31 cellular contexts compared by ENCODE assay signal in genomic region chr9:70998962-70999361, GRCh38.
DNase-seq lines count a peak whose midpoint lies in the region; ATAC-seq, FAIRE-seq and TF ChIP-seq lines count a peak whose summit lies in the region.
"Had no signal": no experiment of that assay in that cellular context is flagged by ENCODE, and none has a peak within 500 bp of the region (broad histone marks: within the 10 kb centered on the region; RNA-seq: fewer than 3 reads in every experiment).

No MANE protein-coding gene starts in this region.

- H3K4me3 ChIP-seq in trophoblast cell (ENCODE audit: low read depth, low read length): no peak overlapping the region
- H3K4me3 ChIP-seq: dorsolateral prefrontal cortex, SK-N-MC, suprapubic skin had no signal

- TF ChIP-seq POLR2A in H54 (IDR thresholded peaks at IDR 0.05; ENCODE audit: low read depth, low read length): no peak

- no peak overlapping the region for H4K12ac ChIP-seq in trophoblast cell (ENCODE audit: low read depth, low read length)

- no peaks in the 10 kb centered on the region for H3K4me1 Mint-ChIP-seq in stimulated activated effector memory CD8-positive, alpha-beta T cell treated with anti-CD3 and anti-CD28 coated beads, Interleukin-12 subunit alpha, Interleukin-12 subunit beta, amount 100 ng/mL, for 72 hours
- H3K4me1 Mint-ChIP-seq: activated CD4-positive, alpha-beta memory T cell treated with anti-CD3 and anti-CD28 coated beads, Interleukin-2, amount 10 ng/mL, durations not matched to agents 7 days and 5 days; B cell; CD8-positive, alpha-beta memory T cell had no signal

- H3K27ac ChIP-seq in trophoblast cell (ENCODE audit: low read depth, low read length): no peak overlapping the region
- H3K27ac ChIP-seq: neutrophil, SK-N-MC, suprapubic skin had no signal

- no peak overlapping the region for H3K9ac ChIP-seq in trophoblast cell (ENCODE audit: low read length)

- H3K14ac ChIP-seq in trophoblast cell (ENCODE audit: low read length): no peak overlapping the region

- no peak overlapping the region for H3K27ac Mint-ChIP-seq in stimulated activated effector memory CD8-positive, alpha-beta T cell treated with anti-CD3 and anti-CD28 coated beads, Interleukin-12 subunit alpha, Interleukin-12 subunit beta, amount 100 ng/mL, for 72 hours
- H3K27ac Mint-ChIP-seq: activated CD4-positive, alpha-beta memory T cell treated with anti-CD3 and anti-CD28 coated beads, Interleukin-2, amount 10 ng/mL, durations not matched to agents 7 days and 5 days; activated naive CD4-positive, alpha-beta T cell treated with anti-CD3 and anti-CD28 coated beads, Interleukin-2, amount 50 U/mL, for 72 hours; activated T-helper 2 cell treated with anti-CD3 and anti-CD28 coated beads, Interferon-gamma antibody, Interleukin-2, Interleukin-4, amounts not matched to agents 10 μg/mL and 5 μg/mL and 100 μg/mL, durations not matched to agents 14 hours and 24 hours and 36 hours; B cell; CD8-positive, alpha-beta memory T cell; progenitor cell of endocrine pancreas; T-helper 1 cell treated with Interleukin-12 subunit alpha and Interleukin-12 subunit beta and Interleukin-4 antibody, amounts not matched to agents 30 μg/mL and 1 μg/mL, for 36 hours had no signal

- no peak overlapping the region for H2BK120ac ChIP-seq in trophoblast cell (ENCODE audit: insufficient read depth, low read length, poor library complexity)

- H2AFZ ChIP-seq in trophoblast cell (ENCODE audit: insufficient read depth, low read length, poor library complexity): no peak overlapping the region

- ATAC-seq in GM18861 (IDR thresholded peaks at IDR 0.05; ENCODE audit: unreplicated experiment): no peak
- ATAC-seq in stimulated activated effector memory CD8-positive, alpha-beta T cell treated with anti-CD3 and anti-CD28 coated beads, Interleukin-12 subunit alpha, Interleukin-12 subunit beta, amount 100 ng/mL, for 72 hours: no peak
- ATAC-seq: activated naive CD4-positive, alpha-beta T cell treated with anti-CD3 and anti-CD28 coated beads, Interleukin-2, amount 50 U/mL, for 72 hours; HCT116; sciatic nerve had no signal

- peaks cover 4% of the 10 kb centered on the region for H3K9me3 Mint-ChIP-seq in stimulated activated effector memory CD8-positive, alpha-beta T cell treated with anti-CD3 and anti-CD28 coated beads, Interleukin-12 subunit alpha, Interleukin-12 subunit beta, amount 100 ng/mL, for 72 hours
- H3K9me3 Mint-ChIP-seq: activated CD4-positive, alpha-beta memory T cell treated with anti-CD3 and anti-CD28 coated beads, Interleukin-2, amount 10 ng/mL, durations not matched to agents 7 days and 5 days; activated naive CD4-positive, alpha-beta T cell treated with anti-CD3 and anti-CD28 coated beads, Interleukin-2, amount 50 U/mL, for 72 hours; activated T-helper 2 cell treated with anti-CD3 and anti-CD28 coated beads, Interferon-gamma antibody, Interleukin-2, Interleukin-4, amounts not matched to agents 10 μg/mL and 5 μg/mL and 100 μg/mL, durations not matched to agents 14 hours and 24 hours and 36 hours; T-helper 1 cell treated with Interleukin-12 subunit alpha and Interleukin-12 subunit beta and Interleukin-4 antibody, amounts not matched to agents 30 μg/mL and 1 μg/mL, for 36 hours had no signal

- no peaks in the 10 kb centered on the region for H3K27me3 ChIP-seq in trophoblast cell (ENCODE audit: insufficient read depth, low read length)
- H3K27me3 ChIP-seq: neutrophil, suprapubic skin had no signal

- H3K4me3 Mint-ChIP-seq in stimulated activated effector memory CD8-positive, alpha-beta T cell treated with anti-CD3 and anti-CD28 coated beads, Interleukin-12 subunit alpha, Interleukin-12 subunit beta, amount 100 ng/mL, for 72 hours: no peak overlapping the region
- H3K4me3 Mint-ChIP-seq: activated CD4-positive, alpha-beta memory T cell treated with anti-CD3 and anti-CD28 coated beads, Interleukin-2, amount 10 ng/mL, durations not matched to agents 7 days and 5 days; B cell; CD8-positive, alpha-beta memory T cell; T-helper 1 cell treated with Interleukin-12 subunit alpha and Interleukin-12 subunit beta and Interleukin-4 antibody, amounts not matched to agents 30 μg/mL and 1 μg/mL, for 36 hours had no signal

- H3K23ac ChIP-seq in trophoblast cell (ENCODE audit: low read length): no peak overlapping the region

- H4K8ac ChIP-seq in trophoblast cell (ENCODE audit: low read depth, low read length): no peak overlapping the region

- peaks cover 1 to 2% of the 10 kb centered on the region in 2 experiments for H3K4me1 ChIP-seq in trophoblast cell (ENCODE audit: control insufficient read depth in 1 of 2, insufficient read depth in 2 of 2, low read length in 2 of 2)
- H3K4me1 ChIP-seq: suprapubic skin had no signal

- H3K36me3 Mint-ChIP-seq in stimulated activated effector memory CD8-positive, alpha-beta T cell treated with anti-CD3 and anti-CD28 coated beads, Interleukin-12 subunit alpha, Interleukin-12 subunit beta, amount 100 ng/mL, for 72 hours: no peaks in the 10 kb centered on the region
- H3K36me3 Mint-ChIP-seq: activated naive CD4-positive, alpha-beta T cell treated with anti-CD3 and anti-CD28 coated beads, Interleukin-2, amount 50 U/mL, for 72 hours; CD8-positive, alpha-beta memory T cell had no signal

- FAIRE-seq in H54 (lab: Jason Lieb, UNC): peak; percentile 41

- H2BK12ac ChIP-seq in trophoblast cell (ENCODE audit: low read length): no peak overlapping the region

- no peaks in the 10 kb centered on the region for H3K36me3 ChIP-seq in trophoblast cell (ENCODE audit: control insufficient read depth in 1 of 2, insufficient read depth in 2 of 2, low read length in 2 of 2)
- H3K36me3 ChIP-seq: neutrophil, suprapubic skin had no signal

- no peak overlapping the region for H2BK5ac ChIP-seq in trophoblast cell (ENCODE audit: low read depth, low read length, poor library complexity)

- H3K18ac ChIP-seq in trophoblast cell (ENCODE audit: low read length): no peak overlapping the region

- H3K4me2 ChIP-seq in trophoblast cell (ENCODE audit: low read length): no peak overlapping the region

- no peak overlapping the region for H3K4ac ChIP-seq in trophoblast cell (ENCODE audit: low read depth, low read length)

- no peaks in the 10 kb centered on the region for H3K79me1 ChIP-seq in trophoblast cell (ENCODE audit: low read length)

- no peak overlapping the region for H4K91ac ChIP-seq in trophoblast cell (ENCODE audit: low read depth, low read length)

- H3K79me2 ChIP-seq in trophoblast cell (ENCODE audit: control insufficient read depth, insufficient read depth, low read length, poor library complexity): no peaks in the 10 kb centered on the region

- DNase-seq in A172 (ENCODE audit: low spot score): peak; percentile 47
- DNase-seq in H54 (ENCODE audit: insufficient read length, low spot score): peak; percentile 9
- DNase-seq in amniotic epithelial cell (ENCODE audit: low read depth): peak; percentile 41
- DNase-seq in iris pigment epithelial cell (ENCODE audit: low read depth): peak; percentile 41
- DNase-seq in trophoblast cell: no peak
- DNase-seq in NCI-H146 (lab: John Stamatoyannopoulos, UW): no peak
- no peak for DNase-seq in stimulated activated effector memory CD8-positive, alpha-beta T cell treated with anti-CD3 and anti-CD28 coated beads, Interleukin-12 subunit alpha, Interleukin-12 subunit beta, amount 100 ng/mL, for 72 hours (ENCODE audit: low spot score in 2 of 2)
- DNase-seq: 8988T; activated CD4-positive, alpha-beta memory T cell treated with anti-CD3 and anti-CD28 coated beads, Interleukin-2, amount 10 ng/mL, durations not matched to agents 7 days and 5 days; activated CD4-positive, alpha-beta T cell treated with anti-CD3 and anti-CD28 coated beads for 1 hour; aorta; CD8-positive, alpha-beta memory T cell; dorsolateral prefrontal cortex; head of caudate nucleus; mesendoderm; NCI-H1436; NCI-H446; OCI-M1; stimulated activated CD4-positive, alpha-beta T cell treated with anti-CD3 and anti-CD28 coated beads, Interleukin-15, amount 100 ng/mL, for 24 hours; stimulated activated naive CD4-positive, alpha-beta T cell had no signal

- no CpG with 5 or more reads among the region's 1 CpG for WGBS in trophoblast cell (ENCODE audit: extremely low coverage, insufficient coverage, insufficient read length)

- H2AK5ac ChIP-seq in trophoblast cell (ENCODE audit: low read length): no peak overlapping the region

- no peaks in the 10 kb centered on the region for H3K9me3 ChIP-seq in trophoblast cell (ENCODE audit: insufficient read depth, low read depth, low read length)
- H3K9me3 ChIP-seq: neutrophil, suprapubic skin had no signal

Comparison
In these comparisons a context has a peak if more than half of its experiments do, and no peak if none do; other contexts are left out.
1. DNase-seq: peak in A172 (single experiment), H54 (single experiment), amniotic epithelial cell (single experiment) and iris pigment epithelial cell (single experiment); none in trophoblast cell (0 of 2), NCI-H146 (single experiment) and stimulated activated effector memory CD8-positive, alpha-beta T cell treated with anti-CD3 and anti-CD28 coated beads, Interleukin-12 subunit alpha, Interleukin-12 subunit beta, amount 100 ng/mL, for 72 hours (0 of 2).